8 cellular contexts compared by ENCODE assay signal in the genomic region with DNA sequence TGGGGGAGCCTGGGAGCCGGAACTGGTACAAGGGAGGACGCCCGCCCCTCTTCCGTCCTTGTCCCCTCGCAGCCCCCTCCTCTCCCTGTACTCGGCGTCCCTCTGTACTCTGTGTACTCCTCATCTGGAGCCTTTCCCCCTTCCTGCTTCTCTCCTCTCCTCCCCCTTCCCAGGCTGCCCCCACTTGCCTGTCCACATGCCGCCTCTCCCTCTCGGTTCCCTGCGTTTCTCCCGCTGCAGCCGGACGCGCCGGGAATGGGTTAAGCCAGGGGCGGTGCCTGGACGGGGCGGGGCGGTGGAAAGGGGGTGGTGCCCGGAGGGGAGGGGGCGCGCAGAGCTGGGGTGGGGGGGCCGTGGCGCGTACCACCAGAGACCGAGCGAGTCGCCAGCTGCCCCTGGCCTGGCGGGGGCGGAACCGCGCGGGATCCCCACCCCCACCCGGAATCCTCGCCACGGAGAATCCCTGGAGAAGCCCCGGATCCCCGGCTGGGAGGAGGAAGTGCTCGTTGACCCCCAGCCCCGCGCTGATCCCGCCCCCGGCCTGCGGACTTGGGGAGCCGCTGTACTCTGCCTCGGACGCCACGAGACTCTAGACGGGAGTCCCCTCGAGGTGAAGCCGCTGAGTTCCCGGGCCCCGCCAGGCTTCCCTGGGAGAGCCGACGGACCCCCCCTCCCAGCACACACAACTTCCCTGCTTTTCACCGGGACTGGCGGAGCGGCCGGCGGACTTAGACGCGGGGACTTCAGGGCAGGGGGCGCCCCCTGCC. TPM values are rescaled to one million over a fixed set of nuclear protein-coding genes. Genes with fewer than 3 reads are reported as not detected.
DNase-seq lines count a peak whose midpoint lies in the region; ATAC-seq and TF ChIP-seq lines count a peak whose summit lies in the region.

No MANE protein-coding gene starts in this region.

- H3K4me3 ChIP-seq in Loucy (ENCODE audit: low read length, poor library complexity, severe bottlenecking), result peak overlapping the region; percentile 74

- H3K4me2 ChIP-seq in Loucy (ENCODE audit: low read depth, low read length, poor library complexity, severe bottlenecking), result peak overlapping the region; percentile 84

- DNase-seq in D341Med (ENCODE audit: low spot score), result peak; percentile 90
- peak; percentile 95 for DNase-seq in Right ventricle myocardium inferior (ENCODE audit: missing footprints)
- DNase-seq in nucleus accumbens (lab: John Stamatoyannopoulos, UW), result peak in 42 of 56 donors; percentile 13 to 74 (median 46)
- no peak for DNase-seq in foreskin melanocyte

- H3K9me2 ChIP-seq in Loucy (replicated peaks; ENCODE audit: low read depth, low read length), result no peaks in the 10 kb centered on the region

- no peaks in the 10 kb centered on the region for H3K36me3 ChIP-seq in Loucy (ENCODE audit: insufficient read depth, low read length)

- ATAC-seq in Right ventricle myocardium inferior (peak; percentile 77), HG02623 (IDR thresholded peaks at IDR 0.05; ENCODE audit: unreplicated experiment) (no peak), HG03025 (IDR thresholded peaks at IDR 0.05; ENCODE audit: low FRiP score, unreplicated experiment) (no peak)

- peaks cover 86% of the 10 kb centered on the region for H3K79me2 ChIP-seq in Loucy (ENCODE audit: insufficient read depth, low read length)

- intact Hi-C loops in Right ventricle myocardium inferior (cut with DNase I), result loop anchor here (1.0 to 10.0 kb wide), 2 partner anchors 11 to 237 kb away; a partner anchor contains a TSS

- peak overlapping the region; percentile 52 for H3K4me3 Mint-ChIP-seq in activated naive CD8-positive, alpha-beta T cell

- no peak overlapping the region; the same call in 1 of the 2 replicates for H2AFZ ChIP-seq in Loucy (ENCODE audit: low read length)

- no peaks in the 10 kb centered on the region for H3K9me3 Mint-ChIP-seq in activated naive CD8-positive, alpha-beta T cell (ENCODE audit: low read depth)

- H3K36me3 Mint-ChIP-seq in activated naive CD8-positive, alpha-beta T cell, result peaks cover 5% of the 10 kb centered on the region

- H3K27me3 ChIP-seq in Loucy (ENCODE audit: insufficient read depth, low read length, poor library complexity, severe bottlenecking), result no peaks in the 10 kb centered on the region

- peaks cover 80% of the 10 kb centered on the region for H3K4me1 Mint-ChIP-seq in activated naive CD8-positive, alpha-beta T cell (ENCODE audit: low read depth)

- H3K4me1 ChIP-seq in Loucy (ENCODE audit: insufficient read depth, low read length, poor library complexity, severe bottlenecking), result peaks cover 82% of the 10 kb centered on the region

- no peak for TF ChIP-seq CTCF in Loucy (conservative IDR thresholded peaks at IDR 0.05; ENCODE audit: low read length)

- H4K20me1 ChIP-seq in Loucy (ENCODE audit: insufficient read depth, low read length, poor library complexity, severe bottlenecking), result no peaks in the 10 kb centered on the region

- H3K9me3 ChIP-seq in Loucy (ENCODE audit: insufficient read depth, low read depth, low read length), result no peaks in the 10 kb centered on the region

- H3K27me3 Mint-ChIP-seq in activated naive CD8-positive, alpha-beta T cell, result no peaks in the 10 kb centered on the region

- H3F3A ChIP-seq in Loucy (ENCODE audit: low read depth), result 0 out of 2 replicates have a peak, but pooled peaks cover 9% of the 10 kb centered on the region

- H3K9ac ChIP-seq in Loucy (ENCODE audit: low read depth, low read length, poor library complexity, severe bottlenecking), result peak overlapping the region; percentile 75

- H3K27ac Mint-ChIP-seq in activated naive CD8-positive, alpha-beta T cell, result no peak overlapping the region

RNA-seq across cellular contexts. Expression of a gene that starts 22.5 kb away (rescaled TPM):
- total RNA-seq in Right ventricle myocardium inferior, result 0.92 TPM

RNA-seq across cellular contexts. Expression of a gene that starts 33.0 kb away (rescaled TPM):
- total RNA-seq in Right ventricle myocardium inferior, result 17.9 TPM

RNA-seq across cellular contexts. Expression of a gene that starts 54.3 kb away (rescaled TPM):
- 1.9 TPM for total RNA-seq in Right ventricle myocardium inferior
